ENCODE assay signal across 8 cellular contexts in the genomic region with DNA sequence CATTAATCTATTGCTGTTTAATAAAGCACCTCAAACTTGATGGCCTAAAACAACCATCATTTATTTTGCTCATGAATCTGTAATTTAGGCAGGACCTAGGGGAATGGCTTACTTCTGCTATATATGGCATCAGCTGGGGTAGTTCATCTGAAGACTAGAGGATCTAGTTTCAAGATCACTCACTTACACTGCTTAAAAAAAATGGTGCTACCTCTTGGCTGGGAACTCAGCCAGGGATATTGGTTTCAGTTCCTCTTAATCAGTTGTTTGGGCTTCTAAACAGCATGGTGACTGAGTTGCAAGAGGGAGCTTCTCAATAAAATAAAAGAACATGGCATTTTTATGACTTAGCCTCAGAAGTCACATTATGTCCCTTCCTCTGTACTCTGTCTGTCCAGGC.
A peak's percentile ranks its signal among the peaks of the same experiment; 100 is the strongest.
DNase-seq lines count a peak whose midpoint lies in the region; ATAC-seq and TF ChIP-seq lines count a peak whose summit lies in the region.

No MANE protein-coding gene starts in this region.

- H2AK9ac ChIP-seq in IMR-90 (replicated peaks; ENCODE audit: low read depth, low read length, poor library complexity): no peak overlapping the region

- intact Hi-C loops in IMR-90 (cut with micrococcal nuclease): no loop called here
- intact Hi-C loops in CD4-positive, alpha-beta T cell (cut with DNase I, micrococcal nuclease): no loop called here

- H4K91ac ChIP-seq in IMR-90 (ENCODE audit: insufficient read depth, low read depth, low read length): peak overlapping the region; percentile 39; the same call in 1 of the 2 replicates

- no peaks in the 10 kb centered on the region for H3K36me3 ChIP-seq in IMR-90 (ENCODE audit: control insufficient read depth, insufficient read depth, low read length)

- H3K27ac ChIP-seq in IMR-90 (ENCODE audit: insufficient read depth, low read length): 0 out of 2 replicates have a peak overlapping the region, but pooled peaks have one; percentile 17
- no peak overlapping the region for H3K27ac ChIP-seq in CD4-positive, alpha-beta T cell (ENCODE audit: low read depth, low read length)

- H3K4me3 Mint-ChIP-seq in CD4-positive, alpha-beta T cell: no peak overlapping the region

- no peaks in the 10 kb centered on the region for H3K36me3 Mint-ChIP-seq in CD4-positive, alpha-beta T cell (ENCODE audit: low read depth)

- H3K4me3 ChIP-seq in GM12865 (ENCODE audit: low read depth, low read length) (no peak overlapping the region), IMR-90 (ENCODE audit: insufficient read depth, low read depth, low read length) (no peak overlapping the region)

- no peak overlapping the region for H3K27ac Mint-ChIP-seq in CD4-positive, alpha-beta T cell

- no peaks in the 10 kb centered on the region for H4K20me1 ChIP-seq in IMR-90 (ENCODE audit: insufficient read depth, low read length)

- DNase-seq in GM12865 (ENCODE audit: low read depth) (peak; percentile 82), IMR-90 (peak; percentile 60), amniotic epithelial cell (ENCODE audit: low read depth) (peak; percentile 34), T-helper 1 cell (no peak), inferior parietal cortex (ENCODE audit: extremely low spot score) (no peak), RKO (ENCODE audit: low spot score) (no peak)
- DNase-seq in CD4-positive, alpha-beta T cell: no peak

- peaks cover 8% of the 10 kb centered on the region for H3K4me1 ChIP-seq in IMR-90 (ENCODE audit: control insufficient read depth, insufficient read depth, low read length)

- H2BK15ac ChIP-seq in IMR-90 (ENCODE audit: low read depth, low read length): peak overlapping the region; percentile 28; the same call in 1 of the 3 replicates

- TF ChIP-seq RAD21 in IMR-90 (IDR thresholded peaks at IDR 0.05; ENCODE audit: low read length): no peak

- no peaks in the 10 kb centered on the region for H3K4me1 Mint-ChIP-seq in CD4-positive, alpha-beta T cell (ENCODE audit: low read depth)

- peak overlapping the region; percentile 92; the same call in 1 of the 2 replicates for H2BK20ac ChIP-seq in IMR-90 (ENCODE audit: low read depth, low read length)

- peak overlapping the region; percentile 83 for H3K14ac ChIP-seq in IMR-90 (replicated peaks; ENCODE audit: low read depth, low read length)

- H3K9ac ChIP-seq in IMR-90 (ENCODE audit: low read depth, low read length): no peak overlapping the region

- no peak overlapping the region for H3K56ac ChIP-seq in IMR-90 (ENCODE audit: extremely low read depth, insufficient read depth, low read length)

- no peaks in the 10 kb centered on the region for H3K27me3 ChIP-seq in IMR-90 (ENCODE audit: control insufficient read depth, insufficient read depth, low read length)
- no peaks in the 10 kb centered on the region for H3K27me3 ChIP-seq in CD4-positive, alpha-beta T cell (ENCODE audit: control insufficient read depth, insufficient read depth, low read length)

- peak overlapping the region; percentile 62; the same call in 1 of the 2 replicates for H3K4ac ChIP-seq in IMR-90 (ENCODE audit: low read depth, low read length)

- peak overlapping the region; percentile 96; the same call in 1 of the 2 replicates for H3K18ac ChIP-seq in IMR-90 (ENCODE audit: low read depth, low read length)

- peak overlapping the region; percentile 24 to 40; a peak in 2 of 4 replicates for H4K8ac ChIP-seq in IMR-90 (ENCODE audit: low read depth in 2 of 2, low read length in 2 of 2)

- no TSS peak for BruUV-seq in IMR-90 (replicated peaks; lab: Mats Ljungman, UMichigan)

- in situ Hi-C loops in IMR-90 (cut with MboI; ENCODE audit: low sequenced_read_pairs): no loop called here

- H3K27me3 Mint-ChIP-seq in CD4-positive, alpha-beta T cell: peaks cover 4% of the 10 kb centered on the region

- H2AFZ ChIP-seq in IMR-90 (replicated peaks; ENCODE audit: low read length, poor library complexity): no peak overlapping the region

- no peak for TF ChIP-seq POLR2A in IMR-90 (IDR thresholded peaks at IDR 0.05; ENCODE audit: low read depth, low read length)

- peaks cover 6% of the 10 kb centered on the region for H3K9me1 ChIP-seq in IMR-90 (ENCODE audit: insufficient read depth, low read length)

- no peak overlapping the region for H3K23ac ChIP-seq in IMR-90 (ENCODE audit: low read depth, low read length)

- POLR2A ChIA-PET in IMR-90 (lab: Charles Lee; ENCODE audit: unreplicated experiment): no interaction called here
- POLR2A ChIA-PET in CD4-positive, alpha-beta T cell (lab: Charles Lee): no interaction called here

- H3K4me2 ChIP-seq in IMR-90 (ENCODE audit: low read depth, low read length): no peak overlapping the region; the same call in 1 of the 2 replicates

- H3K79me1 ChIP-seq in IMR-90 (ENCODE audit: low read depth in 1 of 2, low read length in 2 of 2): no peaks in the 10 kb centered on the region

- no peak for TF ChIP-seq CTCF in GM12865 (IDR thresholded peaks at IDR 0.05; ENCODE audit: insufficient read depth, low read depth, low read length, missing control alignments)
- TF ChIP-seq CTCF in IMR-90 (conservative IDR thresholded peaks at IDR 0.05; ENCODE audit: low read depth, low read length): no peak
- TF ChIP-seq CTCF in CD4-positive, alpha-beta T cell (IDR thresholded peaks at IDR 0.05): no peak

- CTCF ChIA-PET in IMR-90 (lab: Yijun Ruan, JAX): no interaction called here
- CTCF ChIA-PET in CD4-positive, alpha-beta T cell (lab: Charles Lee): no interaction called here

- ATAC-seq in GM21529 (IDR thresholded peaks at IDR 0.05; ENCODE audit: unreplicated experiment) (peak; percentile 99), IMR-90 (ENCODE audit: low read depth) (peak; percentile 25)
- no peak for ATAC-seq in CD4-positive, alpha-beta T cell (ENCODE audit: poor library complexity)

- H3K9me3 Mint-ChIP-seq in CD4-positive, alpha-beta T cell: no peaks in the 10 kb centered on the region

- H2AK5ac ChIP-seq in IMR-90 (ENCODE audit: low read depth, low read length): 0 out of 2 replicates have a peak overlapping the region, but pooled peaks have one; percentile 2

- H2BK5ac ChIP-seq in IMR-90 (ENCODE audit: low read depth, low read length, poor library complexity, severe bottlenecking): peak overlapping the region; percentile 70

- dilution Hi-C loops in IMR-90 (cut with HindIII; ENCODE audit: low sequenced_read_pairs, unreplicated experiment): no loop called here

- peak overlapping the region; percentile 88 for H4K5ac ChIP-seq in IMR-90 (ENCODE audit: low read depth, low read length)

- peak overlapping the region; percentile 45 for H2BK120ac ChIP-seq in IMR-90 (ENCODE audit: low read depth, low read length)

- H3K9me3 ChIP-seq in IMR-90 (ENCODE audit: control insufficient read depth, insufficient read depth, low read length): no peaks in the 10 kb centered on the region
- H3K9me3 ChIP-seq in CD4-positive, alpha-beta T cell (ENCODE audit: control insufficient read depth, low read length): no peaks in the 10 kb centered on the region

TF ChIP-seq in IMR-90, 13 proteins besides CTCF, POLR2A, EP300 and RAD21:
- no peak for TF ChIP-seq FOS (IDR thresholded peaks at IDR 0.05; ENCODE audit: low read depth, low read length)
TF ChIP-seq in IMR-90: peak in this region for 0.

Comparison
In these comparisons a context has a peak if more than half of its experiments do, and no peak if none do; other contexts are left out.
1. DNase-seq: peak in GM12865 (single experiment), IMR-90 (single experiment) and amniotic epithelial cell (single experiment); none in T-helper 1 cell (0 of 5), inferior parietal cortex (single experiment), RKO (single experiment) and CD4-positive, alpha-beta T cell (0 of 10).